In the genomic region with DNA sequence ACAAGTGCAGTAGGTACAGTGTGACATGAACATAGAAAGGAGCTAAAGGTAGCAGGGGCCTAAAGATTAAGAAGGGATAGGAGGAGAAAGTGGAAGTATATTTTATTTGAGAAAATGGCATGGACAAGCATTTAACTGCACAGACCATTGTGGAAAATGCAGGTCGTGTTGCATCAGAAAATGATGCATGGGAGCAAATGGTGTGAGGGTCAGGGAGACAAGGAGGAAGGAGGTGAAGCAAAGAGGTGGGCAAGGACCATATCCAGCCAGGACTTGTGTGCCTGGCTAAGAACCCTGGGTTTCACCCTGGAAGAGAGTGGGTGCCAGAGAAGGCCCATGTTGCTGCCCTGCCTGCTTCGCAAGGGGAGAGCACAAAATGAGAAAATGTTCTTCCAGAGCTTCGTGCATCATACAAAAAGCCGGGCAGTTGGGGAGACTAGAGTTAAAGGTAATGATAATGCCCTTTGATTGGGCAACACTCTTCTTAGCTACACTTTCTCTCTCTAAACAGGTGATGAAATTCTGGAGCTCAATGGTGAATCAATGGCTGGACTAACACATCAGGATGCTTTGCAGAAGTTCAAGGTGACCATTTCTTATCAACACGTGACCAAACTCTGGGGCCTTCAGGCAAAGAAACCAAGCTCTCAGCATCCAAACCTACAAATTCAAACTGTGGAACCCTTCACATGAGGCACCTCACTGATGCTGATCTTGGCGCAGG, we compare ENCODE assay signal across 15 cellular contexts. TPM values are rescaled to one million over a fixed set of nuclear protein-coding genes. Genes with fewer than 3 reads are reported as not detected.
DNase-seq lines count a peak whose midpoint lies in the region; ATAC-seq and TF ChIP-seq lines count a peak whose summit lies in the region.
"Had no signal": no experiment of that assay in that cellular context is flagged by ENCODE, and none has a peak within 500 bp of the region (broad histone marks: within the 10 kb centered on the region; RNA-seq: fewer than 3 reads in every experiment).

No MANE protein-coding gene starts in this region.

- H4K20me1 ChIP-seq in H9 (ENCODE audit: control insufficient read depth, insufficient read depth, insufficient read length), result no peaks in the 10 kb centered on the region
- H4K20me1 ChIP-seq in IMR-90 (ENCODE audit: insufficient read depth, low read length), result no peaks in the 10 kb centered on the region
- H4K20me1 ChIP-seq: BLaER1 had no signal

- no peak for TF ChIP-seq POLR2A in IMR-90 (IDR thresholded peaks at IDR 0.05; ENCODE audit: low read depth, low read length)

- dilution Hi-C loops in IMR-90 (cut with HindIII; ENCODE audit: low sequenced_read_pairs, unreplicated experiment), result no loop called here

- peaks cover 21% of the 10 kb centered on the region; the same call in 1 of the 2 replicates for H3K36me3 ChIP-seq in IMR-90 (ENCODE audit: control insufficient read depth, insufficient read depth, low read length)
- no peaks in the 10 kb centered on the region for H3K36me3 ChIP-seq in naive thymus-derived CD4-positive, alpha-beta T cell (ENCODE audit: control insufficient read depth in 2 of 3, insufficient read depth in 3 of 3, low read length in 3 of 3)
- H3K36me3 ChIP-seq in CD4-positive, alpha-beta memory T cell (ENCODE audit: insufficient read depth, low read length), result no peaks in the 10 kb centered on the region
- H3K36me3 ChIP-seq: BLaER1 had no signal

- no peak overlapping the region for H3K14ac ChIP-seq in H9 (ENCODE audit: insufficient read depth, low read length)
- no peak overlapping the region for H3K14ac ChIP-seq in IMR-90 (replicated peaks; ENCODE audit: low read depth, low read length)

- H2BK12ac ChIP-seq in H9 (ENCODE audit: insufficient read length, low read depth, low read length), result no peak overlapping the region

- no peaks in the 10 kb centered on the region for H3K27me3 ChIP-seq in H9 (ENCODE audit: insufficient read depth, low read length)
- H3K27me3 ChIP-seq in IMR-90 (ENCODE audit: control insufficient read depth, insufficient read depth, low read length), result no peaks in the 10 kb centered on the region
- no peaks in the 10 kb centered on the region for H3K27me3 ChIP-seq in naive thymus-derived CD4-positive, alpha-beta T cell (ENCODE audit: control insufficient read depth in 2 of 2, insufficient read depth in 2 of 2, low read length in 2 of 2)
- H3K27me3 ChIP-seq in CD4-positive, alpha-beta memory T cell (ENCODE audit: insufficient read depth, low read length), result no peaks in the 10 kb centered on the region
- H3K27me3 ChIP-seq: BLaER1 had no signal

- no peak overlapping the region for H3T11ph ChIP-seq in H9 (ENCODE audit: low read length)

- no peak overlapping the region for H3K23ac ChIP-seq in H9 (ENCODE audit: insufficient read length, low read depth, low read length)
- no peak overlapping the region for H3K23ac ChIP-seq in IMR-90 (ENCODE audit: low read depth, low read length)

- peaks cover 22 to 27% of the 10 kb centered on the region in 2 experiments for H3K9me3 Mint-ChIP-seq in H9
- peaks cover 3 to 21% (median 9%) of the 10 kb centered on the region in 11 donors for H3K9me3 Mint-ChIP-seq in naive thymus-derived CD4-positive, alpha-beta T cell
- H3K9me3 Mint-ChIP-seq in CD4-positive, alpha-beta memory T cell, result peaks cover 0 to 14% (median 10%) of the 10 kb centered on the region in 8 donors

- no peak overlapping the region for H3K27ac ChIP-seq in H9 (ENCODE audit: insufficient read length, low read depth, low read length)
- H3K27ac ChIP-seq in IMR-90 (ENCODE audit: insufficient read depth, low read length), result no peak overlapping the region
- H3K27ac ChIP-seq in naive thymus-derived CD4-positive, alpha-beta T cell (ENCODE audit: low read depth, low read length), result no peak overlapping the region
- no peak overlapping the region for H3K27ac ChIP-seq in CD4-positive, alpha-beta memory T cell (ENCODE audit: low read depth, low read length)
- no peak overlapping the region for H3K27ac ChIP-seq in substantia nigra (ENCODE audit: low read depth, low read length, poor library complexity, severe bottlenecking)
- H3K27ac ChIP-seq: A549, BLaER1, GM23248, HL-60 had no signal

- peaks cover 10% of the 10 kb centered on the region in 2 experiments for H3K4me1 Mint-ChIP-seq in H9
- peaks cover 25 to 92% (median 83%) of the 10 kb centered on the region in 7 donors for H3K4me1 Mint-ChIP-seq in naive thymus-derived CD4-positive, alpha-beta T cell
- H3K4me1 Mint-ChIP-seq in CD4-positive, alpha-beta memory T cell, result peaks cover 31 to 62% (median 46%) of the 10 kb centered on the region in 4 donors

- no peak overlapping the region for H3K4me3 Mint-ChIP-seq in H9
- peak overlapping the region in 2 of 10 donors; percentile 48 to 58 for H3K4me3 Mint-ChIP-seq in naive thymus-derived CD4-positive, alpha-beta T cell
- H3K4me3 Mint-ChIP-seq in CD4-positive, alpha-beta memory T cell, result peak overlapping the region in 1 of 8 donors; percentile 60

- no peak overlapping the region for H3K56ac ChIP-seq in H9 (ENCODE audit: insufficient read length, low read depth, low read length)
- H3K56ac ChIP-seq in IMR-90 (ENCODE audit: extremely low read depth, insufficient read depth, low read length), result no peak overlapping the region

- BruUV-seq in IMR-90 (replicated peaks; lab: Mats Ljungman, UMichigan), result no TSS peak

- H3K18ac ChIP-seq in H9 (ENCODE audit: insufficient read length, low read depth, low read length) (no peak overlapping the region), IMR-90 (ENCODE audit: low read depth, low read length) (no peak overlapping the region)

- no peak overlapping the region for H2AK9ac ChIP-seq in IMR-90 (replicated peaks; ENCODE audit: low read depth, low read length, poor library complexity)

- H4K8ac ChIP-seq in H9 (replicated peaks; ENCODE audit: insufficient read length, low read depth, low read length), result no peak overlapping the region
- H4K8ac ChIP-seq in IMR-90 (ENCODE audit: low read depth in 2 of 2, low read length in 2 of 2), result no peak overlapping the region

- H2BK20ac ChIP-seq in H9 (ENCODE audit: low read depth, low read length, poor library complexity, severe bottlenecking) (no peak overlapping the region), IMR-90 (ENCODE audit: low read depth, low read length) (no peak overlapping the region)

- H3K79me1 ChIP-seq in H9 (ENCODE audit: insufficient read depth, low read depth, low read length, poor library complexity, severe bottlenecking) (no peaks in the 10 kb centered on the region), IMR-90 (ENCODE audit: low read depth in 1 of 2, low read length in 2 of 2) (no peaks in the 10 kb centered on the region)

- no peak overlapping the region for H3K9ac ChIP-seq in H9 (ENCODE audit: extremely low read depth, insufficient read length, low read length)
- H3K9ac ChIP-seq in IMR-90 (ENCODE audit: low read depth, low read length), result no peak overlapping the region
- H3K9ac ChIP-seq: BLaER1, GM23248 had no signal

- no peak overlapping the region for H2AK5ac ChIP-seq in H9 (ENCODE audit: insufficient read length, low read length)
- no peak overlapping the region for H2AK5ac ChIP-seq in IMR-90 (ENCODE audit: low read depth, low read length)

- no peaks in the 10 kb centered on the region for H3K23me2 ChIP-seq in H9 (ENCODE audit: insufficient read length, low read depth, low read length, poor library complexity, severe bottlenecking)

- H4K91ac ChIP-seq in H9 (ENCODE audit: insufficient read length, low read depth, low read length) (no peak overlapping the region), IMR-90 (ENCODE audit: insufficient read depth, low read depth, low read length) (no peak overlapping the region)

- H2AFZ ChIP-seq in H9 (ENCODE audit: low read length), result no peak overlapping the region
- H2AFZ ChIP-seq in IMR-90 (replicated peaks; ENCODE audit: low read length, poor library complexity), result no peak overlapping the region
- H2AFZ ChIP-seq: GM23248 had no signal

- in situ Hi-C loops in IMR-90 (cut with MboI; ENCODE audit: low sequenced_read_pairs), result no loop called here

- ATAC-seq in IMR-90 (ENCODE audit: low read depth) (no peak), left lobe of liver (peak; percentile 23), GM18873 (IDR thresholded peaks at IDR 0.05; ENCODE audit: low FRiP score, unreplicated experiment) (no peak), HG03521 (IDR thresholded peaks at IDR 0.05; ENCODE audit: unreplicated experiment) (no peak)
- no peak for ATAC-seq in naive thymus-derived CD4-positive, alpha-beta T cell
- ATAC-seq: A549 had no signal

- no peak overlapping the region for H3K4ac ChIP-seq in H9 (ENCODE audit: low read depth, low read length)
- H3K4ac ChIP-seq in IMR-90 (ENCODE audit: low read depth, low read length), result no peak overlapping the region

- intact Hi-C loops in IMR-90 (cut with micrococcal nuclease), result no loop called here
- intact Hi-C loops in naive thymus-derived CD4-positive, alpha-beta T cell (cut with micrococcal nuclease), result loop anchor here (5.0 to 10.0 kb wide), 3 partner anchors 44 to 1126 kb away; a partner anchor contains a TSS
- intact Hi-C loops in CD4-positive, alpha-beta memory T cell (cut with micrococcal nuclease), result no loop called here

- whole genome bisulfite sequencing in H9 (ENCODE audit: extremely low coverage, insufficient read length, low lambda C conversion rate), result no CpG with 5 or more reads among the region's 6 CpGs
- 100% methylated on average over 1 of the region's 6 CpGs; no CpG with 5 or more reads in 1 of the 2 experiments for WGBS in IMR-90 (ENCODE audit: extremely low coverage in 2 of 2, insufficient read length in 1 of 2), 2 experiments

- CTCF ChIA-PET in IMR-90 (lab: Yijun Ruan, JAX), result interaction anchor here (3.0 kb wide), 1 partner anchor 13 kb away, joined by 13 read pairs; no protein-coding TSS in a partner anchor
- CTCF ChIA-PET in naive thymus-derived CD4-positive, alpha-beta T cell (lab: Charles Lee), result interaction anchor here (1.0 to 3.0 kb wide), 5 partner anchors 12 to 21 kb away, joined by 3 to 18 read pairs (median 5); no protein-coding TSS in a partner anchor
- CTCF ChIA-PET in CD4-positive, alpha-beta memory T cell (lab: Charles Lee; ENCODE audit: partially characterized antibody), result interaction anchor here (1.0 to 9.8 kb wide), 7 partner anchors 9 to 123 kb away, joined by 3 to 147 read pairs (median 15); no protein-coding TSS in a partner anchor

- peaks cover 5 to 18% (median 10%) of the 10 kb centered on the region in 3 experiments; a peak in 6 of 7 replicates for H3K36me3 Mint-ChIP-seq in H9 (ENCODE audit: insufficient read depth in 1 of 3, low read depth in 3 of 3)
- H3K36me3 Mint-ChIP-seq in naive thymus-derived CD4-positive, alpha-beta T cell, result peaks cover 9 to 21% (median 11%) of the 10 kb centered on the region in 5 donors
- H3K36me3 Mint-ChIP-seq in CD4-positive, alpha-beta memory T cell, result peaks cover 3 to 7% of the 10 kb centered on the region in 2 donors

- DNase-seq in H9 (peak; percentile 3), IMR-90 (no peak), left lobe of liver (ENCODE audit: low spot score) (no peak), substantia nigra (lab: John Stamatoyannopoulos, UW) (no peak)
- DNase-seq in naive thymus-derived CD4-positive, alpha-beta T cell, result no peak
- DNase-seq in CD4-positive, alpha-beta memory T cell, result no peak
- DNase-seq: AML-193, DMS53, GM23248, KBM-7 had no signal

- H3K4me2 ChIP-seq in H9 (ENCODE audit: insufficient read depth, insufficient read length, low read length) (no peak overlapping the region), IMR-90 (ENCODE audit: low read depth, low read length) (no peak overlapping the region)
- H3K4me2 ChIP-seq: A549, BLaER1 had no signal

- no peaks in the 10 kb centered on the region for H3K9me1 ChIP-seq in IMR-90 (ENCODE audit: insufficient read depth, low read length)

- H4K5ac ChIP-seq in H9 (ENCODE audit: insufficient read length, low read depth, low read length), result no peak overlapping the region
- H4K5ac ChIP-seq in IMR-90 (ENCODE audit: low read depth, low read length), result no peak overlapping the region

- TF ChIP-seq RAD21 in IMR-90 (IDR thresholded peaks at IDR 0.05; ENCODE audit: low read length), result no peak

- H3K4me3 ChIP-seq in IMR-90 (ENCODE audit: insufficient read depth, low read depth, low read length), result no peak overlapping the region
- no peak overlapping the region for H3K4me3 ChIP-seq in naive thymus-derived CD4-positive, alpha-beta T cell (ENCODE audit: low read length)
- no peak overlapping the region for H3K4me3 ChIP-seq in CD4-positive, alpha-beta memory T cell (ENCODE audit: low read length in 2 of 2)
- H3K4me3 ChIP-seq: A549, BLaER1, GM23248 had no signal

- H2BK120ac ChIP-seq in H9 (ENCODE audit: low read depth, low read length, poor library complexity, severe bottlenecking) (no peak overlapping the region), IMR-90 (ENCODE audit: low read depth, low read length) (no peak overlapping the region)

- H3K27me3 Mint-ChIP-seq in H9 (ENCODE audit: low read depth), result peaks cover 2% of the 10 kb centered on the region
- no peaks in the 10 kb centered on the region for H3K27me3 Mint-ChIP-seq in naive thymus-derived CD4-positive, alpha-beta T cell
- H3K27me3 Mint-ChIP-seq in CD4-positive, alpha-beta memory T cell, result no peaks in the 10 kb centered on the region

- H3K27ac Mint-ChIP-seq in H9, result no peak overlapping the region
- H3K27ac Mint-ChIP-seq in naive thymus-derived CD4-positive, alpha-beta T cell, result peak overlapping the region in 8 of 9 donors; percentile 21 to 89 (median 56)
- peak overlapping the region in 2 of 7 donors; percentile 23 to 94 for H3K27ac Mint-ChIP-seq in CD4-positive, alpha-beta memory T cell

- H2BK15ac ChIP-seq in H9 (ENCODE audit: low read depth, low read length), result no peak overlapping the region
- no peak overlapping the region for H2BK15ac ChIP-seq in IMR-90 (ENCODE audit: low read depth, low read length)

- POLR2A ChIA-PET in IMR-90 (lab: Charles Lee; ENCODE audit: unreplicated experiment), result interaction anchor here (0.6 kb wide), 1 partner anchor 278 kb away, joined by 6 read pairs; no protein-coding TSS in a partner anchor
- POLR2A ChIA-PET in naive thymus-derived CD4-positive, alpha-beta T cell (lab: Charles Lee), result interaction anchor here (0.8 to 17.1 kb wide), 3 partner anchors 9 to 37 kb away, joined by 3 to 642 read pairs (median 8); no protein-coding TSS in a partner anchor
- POLR2A ChIA-PET in CD4-positive, alpha-beta memory T cell (lab: Charles Lee; ENCODE audit: partially characterized antibody), result interaction anchor here (0.6 to 12.1 kb wide), 5 partner anchors 8 to 45 kb away, joined by 3 to 294 read pairs (median 4); a partner anchor contains a TSS

- H3K4me1 ChIP-seq in H9 (ENCODE audit: insufficient read depth, low read length) (peaks cover 3% of the 10 kb centered on the region; the same call in 1 of the 2 replicates), IMR-90 (ENCODE audit: control insufficient read depth, insufficient read depth, low read length) (peaks cover 4% of the 10 kb centered on the region; the same call in 1 of the 2 replicates)
- H3K4me1 ChIP-seq in naive thymus-derived CD4-positive, alpha-beta T cell (ENCODE audit: control insufficient read depth in 2 of 2, insufficient read depth in 2 of 2, low read length in 2 of 2), result peaks cover 0 to 47% of the 10 kb centered on the region in 2 donors
- H3K4me1 ChIP-seq in CD4-positive, alpha-beta memory T cell (ENCODE audit: insufficient read depth, low read length), result peaks cover 27% of the 10 kb centered on the region
- H3K4me1 ChIP-seq: A549 had no signal

- no peaks in the 10 kb centered on the region for H3K79me2 ChIP-seq in H9 (ENCODE audit: insufficient read depth, low read length)

- TF ChIP-seq CTCF in H9 (conservative IDR thresholded peaks at IDR 0.05), result no peak
- no peak for TF ChIP-seq CTCF in IMR-90 (conservative IDR thresholded peaks at IDR 0.05; ENCODE audit: low read depth, low read length)

- no peak overlapping the region for H2BK5ac ChIP-seq in H9 (ENCODE audit: insufficient read length, low read length)
- H2BK5ac ChIP-seq in IMR-90 (ENCODE audit: low read depth, low read length, poor library complexity, severe bottlenecking), result no peak overlapping the region

- peaks cover 4% of the 10 kb centered on the region for H3K9me3 ChIP-seq in H9 (ENCODE audit: control insufficient read depth, low read depth, low read length)
- H3K9me3 ChIP-seq in IMR-90 (ENCODE audit: control insufficient read depth, insufficient read depth, low read length), result peaks cover 3% of the 10 kb centered on the region; the same call in 1 of the 2 replicates
- H3K9me3 ChIP-seq in naive thymus-derived CD4-positive, alpha-beta T cell (ENCODE audit: control insufficient read depth in 2 of 3, low read length in 3 of 3), result no peaks in the 10 kb centered on the region
- no peaks in the 10 kb centered on the region for H3K9me3 ChIP-seq in CD4-positive, alpha-beta memory T cell (ENCODE audit: control insufficient read depth in 1 of 2, low read length in 2 of 2)

RNA-seq across cellular contexts. Expression of a gene that starts 45.5 kb away (rescaled TPM):
- total RNA-seq in H9 (2021) (2.3 and 2.4 TPM in 2 replicates), IMR-90 (2012; rRNA removed) (4.4 and 5.0 TPM in 2 replicates), left lobe of liver (17.8 TPM)
- polyA plus RNA-seq in IMR-90 (2012; rRNA removed), result 20.4 and 22.8 TPM in 2 replicates
- polyA plus RNA-seq in IMR-90 (2012; cell fraction: cytosol; rRNA removed), result 13.5 and 13.6 TPM in 2 replicates
- polyA plus RNA-seq in IMR-90 (2012; cell fraction: nucleus; rRNA removed; ENCODE audit: low replicate concordance), result 68.7 and 105 TPM in 2 replicates
- 10 to 100 TPM in 3 of 5 experiments, 1 to 10 TPM in 2; 5.0 to 11.7 (median 10.1) TPM for total RNA-seq in naive thymus-derived CD4-positive, alpha-beta T cell
- polyA plus RNA-seq in naive thymus-derived CD4-positive, alpha-beta T cell, result 10 to 100 TPM in 1 of 2 donors, 1 to 10 TPM in 1; 5.2 to 13.5 TPM
- total RNA-seq in CD4-positive, alpha-beta memory T cell, result 1 to 10 TPM; 5.0 to 8.0 TPM
- 1 to 10 TPM; 1.9 to 3.9 TPM for polyA plus RNA-seq in CD4-positive, alpha-beta memory T cell

Comparison
In these comparisons a context has a peak if more than half of its experiments do, and no peak if none do; other contexts are left out.
1. H3K27ac Mint-ChIP-seq: peak in naive thymus-derived CD4-positive, alpha-beta T cell (8 of 9); none in H9 (0 of 3).
2. intact Hi-C loops: an anchor here in naive thymus-derived CD4-positive, alpha-beta T cell (5.0 to 10.0 kb wide); none called in IMR-90 and CD4-positive, alpha-beta memory T cell.